In the genomic region with DNA sequence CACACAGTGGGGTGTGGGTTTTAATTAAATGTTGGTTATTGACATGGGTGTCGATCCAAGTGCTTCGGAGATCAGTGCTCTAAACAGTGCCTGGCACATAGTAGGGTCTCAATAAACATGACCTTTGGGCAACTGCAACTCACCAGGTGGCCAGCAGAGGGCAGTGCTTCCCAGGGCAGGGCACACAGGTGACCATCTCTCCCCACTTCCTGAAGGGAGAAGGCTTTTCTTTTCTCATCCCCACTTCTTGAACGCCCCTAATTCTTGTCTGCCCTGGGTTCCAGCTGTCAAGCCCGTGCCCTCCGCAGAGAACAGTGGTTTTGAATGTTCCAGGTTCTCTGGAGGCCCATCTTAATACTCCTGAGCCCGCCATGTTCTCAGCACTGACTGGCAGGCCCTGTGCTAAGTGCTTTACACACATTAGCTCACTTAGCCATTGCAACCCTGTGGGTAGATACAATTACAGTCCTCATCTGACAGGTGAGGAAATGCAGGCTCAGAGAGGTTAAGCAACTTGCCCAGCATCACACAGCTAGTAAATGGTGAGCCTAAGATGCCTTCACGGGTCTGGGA, we compare ENCODE assay signal across 8 cellular contexts. TPM values are rescaled to one million over a fixed set of nuclear protein-coding genes. Genes with fewer than 3 reads are reported as not detected.
DNase-seq lines count a peak whose midpoint lies in the region; ATAC-seq and TF ChIP-seq lines count a peak whose summit lies in the region.

No MANE protein-coding gene starts in this region.

- no peak overlapping the region for H3K27ac ChIP-seq in trophoblast cell (ENCODE audit: low read depth, low read length)

- WGBS in trophoblast cell (ENCODE audit: extremely low coverage, insufficient coverage, insufficient read length): no CpG with 5 or more reads among the region's 7 CpGs

- H3K4me2 ChIP-seq in trophoblast cell (ENCODE audit: low read length): no peak overlapping the region

- TF ChIP-seq CTCF in GM12865 (IDR thresholded peaks at IDR 0.05; ENCODE audit: insufficient read depth, low read depth, low read length, missing control alignments): peak; percentile 98

- H2BK120ac ChIP-seq in trophoblast cell (ENCODE audit: insufficient read depth, low read length, poor library complexity): no peak overlapping the region

- H3K23ac ChIP-seq in trophoblast cell (ENCODE audit: low read length): no peak overlapping the region

- H3K14ac ChIP-seq in trophoblast cell (ENCODE audit: low read length): no peak overlapping the region

- H3K4me3 ChIP-seq in GM12865 (ENCODE audit: low read depth, low read length) (no peak overlapping the region), trophoblast cell (ENCODE audit: low read depth, low read length) (no peak overlapping the region)

- peaks cover 4% of the 10 kb centered on the region for H3K9me3 ChIP-seq in trophoblast cell (ENCODE audit: insufficient read depth, low read depth, low read length)

- ATAC-seq in esophagus mucosa (peak; percentile 34), GM21381 (IDR thresholded peaks at IDR 0.05; ENCODE audit: unreplicated experiment) (no peak)

- H2BK12ac ChIP-seq in trophoblast cell (ENCODE audit: low read length): no peak overlapping the region

- H2AFZ ChIP-seq in trophoblast cell (ENCODE audit: insufficient read depth, low read length, poor library complexity): no peak overlapping the region

- no peak overlapping the region for H4K91ac ChIP-seq in trophoblast cell (ENCODE audit: low read depth, low read length)

- H2AK5ac ChIP-seq in trophoblast cell (ENCODE audit: low read length): no peak overlapping the region

- H4K8ac ChIP-seq in trophoblast cell (ENCODE audit: low read depth, low read length): no peak overlapping the region

- no peaks in the 10 kb centered on the region for H3K27me3 ChIP-seq in trophoblast cell (ENCODE audit: insufficient read depth, low read length)

- H3K79me1 ChIP-seq in trophoblast cell (ENCODE audit: low read length): no peaks in the 10 kb centered on the region

- H3K4ac ChIP-seq in trophoblast cell (ENCODE audit: low read depth, low read length): no peak overlapping the region

- H2BK5ac ChIP-seq in trophoblast cell (ENCODE audit: low read depth, low read length, poor library complexity): no peak overlapping the region

- H3K18ac ChIP-seq in trophoblast cell (ENCODE audit: low read length): no peak overlapping the region

- H3K36me3 ChIP-seq in trophoblast cell (ENCODE audit: control insufficient read depth in 1 of 2, insufficient read depth in 2 of 2, low read length in 2 of 2): no peaks in the 10 kb centered on the region

- peak; percentile 71 for DNase-seq in GM12865 (ENCODE audit: low read depth)
- peak; percentile 41 to 52 for DNase-seq in NCI-H1930 (lab: John Stamatoyannopoulos, UW)
- peak; percentile 95 for DNase-seq in activated CD8-positive, alpha-beta memory T cell treated with anti-CD3 and anti-CD28 coated beads, Interleukin-2, amount 50 U/mL, for 48 hours
- peak; percentile 23 to 75 for DNase-seq in trophoblast cell
- no peak for DNase-seq in GM19240 (ENCODE audit: insufficient read length, low spot score)
- DNase-seq in GOT3 (lab: John Stamatoyannopoulos, UW): no peak

- H3K4me1 ChIP-seq in trophoblast cell (ENCODE audit: control insufficient read depth in 1 of 2, insufficient read depth in 2 of 2, low read length in 2 of 2): no peaks in the 10 kb centered on the region

- H3K9ac ChIP-seq in trophoblast cell (ENCODE audit: low read length): no peak overlapping the region

- H3K79me2 ChIP-seq in trophoblast cell (ENCODE audit: control insufficient read depth, insufficient read depth, low read length, poor library complexity): no peaks in the 10 kb centered on the region

- H4K12ac ChIP-seq in trophoblast cell (ENCODE audit: low read depth, low read length): no peak overlapping the region

RNA-seq across cellular contexts. Expression of gene RAPGEF3, which starts 16.3 kb away (rescaled TPM):
- 16.5 TPM for total RNA-seq in esophagus mucosa
- 0.68 and 0.78 TPM in 2 replicates for polyA plus RNA-seq in trophoblast cell (2013)

RNA-seq across cellular contexts. Expression of gene ENDOU, which starts 17.0 kb away (rescaled TPM):
- 66.9 TPM for total RNA-seq in esophagus mucosa
- 26.2 and 28.2 TPM in 2 replicates for polyA plus RNA-seq in trophoblast cell (2013)

RNA-seq across cellular contexts. Expression of gene SLC48A1, which starts 30.7 kb away (rescaled TPM):
- 19.8 TPM for total RNA-seq in esophagus mucosa
- 4.7 and 4.8 TPM in 2 replicates for polyA plus RNA-seq in trophoblast cell (2013)

RNA-seq across cellular contexts. Expression of gene RPAP3, which starts 36.5 kb away (rescaled TPM):
- total RNA-seq in esophagus mucosa: 18.2 TPM
- 30.6 and 32.7 TPM in 2 replicates for polyA plus RNA-seq in trophoblast cell (2013)

Comparison
In these comparisons a context has a peak if more than half of its experiments do, and no peak if none do; other contexts are left out.
1. DNase-seq: peak in GM12865 (single experiment), NCI-H1930 (2 of 2), activated CD8-positive, alpha-beta memory T cell treated with anti-CD3 and anti-CD28 coated beads, Interleukin-2, amount 50 U/mL, for 48 hours (single experiment) and trophoblast cell (2 of 2); none in GM19240 (single experiment) and GOT3 (single experiment).